ENCODE assay signal across 2 cellular contexts in genomic region chr16:69057400-69058378, GRCh38.
A peak's percentile ranks its signal among the peaks of the same experiment; 100 is the strongest.
TF ChIP-seq lines count a peak whose summit lies in the region.

No MANE protein-coding gene starts in this region.

TF ChIP-seq in liver, 16 proteins besides CTCF, POLR2A, EP300 and RAD21 (continued from another document):
- TF ChIP-seq, protein P1, sequence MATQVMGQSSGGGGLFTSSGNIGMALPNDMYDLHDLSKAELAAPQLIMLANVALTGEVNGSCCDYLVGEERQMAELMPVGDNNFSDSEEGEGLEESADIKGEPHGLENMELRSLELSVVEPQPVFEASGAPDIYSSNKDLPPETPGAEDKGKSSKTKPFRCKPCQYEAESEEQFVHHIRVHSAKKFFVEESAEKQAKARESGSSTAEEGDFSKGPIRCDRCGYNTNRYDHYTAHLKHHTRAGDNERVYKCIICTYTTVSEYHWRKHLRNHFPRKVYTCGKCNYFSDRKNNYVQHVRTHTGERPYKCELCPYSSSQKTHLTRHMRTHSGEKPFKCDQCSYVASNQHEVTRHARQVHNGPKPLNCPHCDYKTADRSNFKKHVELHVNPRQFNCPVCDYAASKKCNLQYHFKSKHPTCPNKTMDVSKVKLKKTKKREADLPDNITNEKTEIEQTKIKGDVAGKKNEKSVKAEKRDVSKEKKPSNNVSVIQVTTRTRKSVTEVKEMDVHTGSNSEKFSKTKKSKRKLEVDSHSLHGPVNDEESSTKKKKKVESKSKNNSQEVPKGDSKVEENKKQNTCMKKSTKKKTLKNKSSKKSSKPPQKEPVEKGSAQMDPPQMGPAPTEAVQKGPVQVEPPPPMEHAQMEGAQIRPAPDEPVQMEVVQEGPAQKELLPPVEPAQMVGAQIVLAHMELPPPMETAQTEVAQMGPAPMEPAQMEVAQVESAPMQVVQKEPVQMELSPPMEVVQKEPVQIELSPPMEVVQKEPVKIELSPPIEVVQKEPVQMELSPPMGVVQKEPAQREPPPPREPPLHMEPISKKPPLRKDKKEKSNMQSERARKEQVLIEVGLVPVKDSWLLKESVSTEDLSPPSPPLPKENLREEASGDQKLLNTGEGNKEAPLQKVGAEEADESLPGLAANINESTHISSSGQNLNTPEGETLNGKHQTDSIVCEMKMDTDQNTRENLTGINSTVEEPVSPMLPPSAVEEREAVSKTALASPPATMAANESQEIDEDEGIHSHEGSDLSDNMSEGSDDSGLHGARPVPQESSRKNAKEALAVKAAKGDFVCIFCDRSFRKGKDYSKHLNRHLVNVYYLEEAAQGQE (IDR thresholded peaks at IDR 0.05), result peak; percentile 21
- TF ChIP-seq HNF4A (conservative IDR thresholded peaks at IDR 0.05) (peak in 1 of 2 donors; percentile 53), RXRA (IDR thresholded peaks at IDR 0.05) (peak in 1 of 2 donors; percentile 54)
- TF ChIP-seq, protein P2, sequence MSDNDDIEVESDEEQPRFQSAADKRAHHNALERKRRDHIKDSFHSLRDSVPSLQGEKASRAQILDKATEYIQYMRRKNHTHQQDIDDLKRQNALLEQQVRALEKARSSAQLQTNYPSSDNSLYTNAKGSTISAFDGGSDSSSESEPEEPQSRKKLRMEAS (IDR thresholded peaks at IDR 0.05), result peak; percentile 35

TF ChIP-seq in HepG2, 621 proteins besides CTCF, POLR2A, EP300 and RAD21 (continued from another document):
- no peak for TF ChIP-seq ZSCAN5A (CRISPR knock-in tag; IDR thresholded peaks at IDR 0.05; ENCODE audit: borderline replicate concordance)
- TF ChIP-seq MED13 (CRISPR knock-in tag; IDR thresholded peaks at IDR 0.05), result no peak
- TF ChIP-seq FOXK2 (IDR thresholded peaks at IDR 0.05), result no peak
- no peak for TF ChIP-seq MEIS1 (CRISPR knock-in tag; IDR thresholded peaks at IDR 0.05; ENCODE audit: borderline replicate concordance)
- TF ChIP-seq, protein P3, sequence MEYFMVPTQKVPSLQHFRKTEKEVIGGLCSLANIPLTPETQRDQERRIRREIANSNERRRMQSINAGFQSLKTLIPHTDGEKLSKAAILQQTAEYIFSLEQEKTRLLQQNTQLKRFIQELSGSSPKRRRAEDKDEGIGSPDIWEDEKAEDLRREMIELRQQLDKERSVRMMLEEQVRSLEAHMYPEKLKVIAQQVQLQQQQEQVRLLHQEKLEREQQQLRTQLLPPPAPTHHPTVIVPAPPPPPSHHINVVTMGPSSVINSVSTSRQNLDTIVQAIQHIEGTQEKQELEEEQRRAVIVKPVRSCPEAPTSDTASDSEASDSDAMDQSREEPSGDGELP (IDR thresholded peaks at IDR 0.05; ENCODE audit: borderline replicate concordance, low read depth), result no peak
- TF ChIP-seq PBX3 (CRISPR knock-in tag; IDR thresholded peaks at IDR 0.05; ENCODE audit: borderline replicate concordance), result no peak
- no peak for TF ChIP-seq ZNF564 (CRISPR knock-in tag; IDR thresholded peaks at IDR 0.05)
- no peak for TF ChIP-seq ZNF354B (CRISPR knock-in tag; IDR thresholded peaks at IDR 0.05)
- TF ChIP-seq SMARCC2 (IDR thresholded peaks at IDR 0.05), result no peak
- TF ChIP-seq, protein P4, sequence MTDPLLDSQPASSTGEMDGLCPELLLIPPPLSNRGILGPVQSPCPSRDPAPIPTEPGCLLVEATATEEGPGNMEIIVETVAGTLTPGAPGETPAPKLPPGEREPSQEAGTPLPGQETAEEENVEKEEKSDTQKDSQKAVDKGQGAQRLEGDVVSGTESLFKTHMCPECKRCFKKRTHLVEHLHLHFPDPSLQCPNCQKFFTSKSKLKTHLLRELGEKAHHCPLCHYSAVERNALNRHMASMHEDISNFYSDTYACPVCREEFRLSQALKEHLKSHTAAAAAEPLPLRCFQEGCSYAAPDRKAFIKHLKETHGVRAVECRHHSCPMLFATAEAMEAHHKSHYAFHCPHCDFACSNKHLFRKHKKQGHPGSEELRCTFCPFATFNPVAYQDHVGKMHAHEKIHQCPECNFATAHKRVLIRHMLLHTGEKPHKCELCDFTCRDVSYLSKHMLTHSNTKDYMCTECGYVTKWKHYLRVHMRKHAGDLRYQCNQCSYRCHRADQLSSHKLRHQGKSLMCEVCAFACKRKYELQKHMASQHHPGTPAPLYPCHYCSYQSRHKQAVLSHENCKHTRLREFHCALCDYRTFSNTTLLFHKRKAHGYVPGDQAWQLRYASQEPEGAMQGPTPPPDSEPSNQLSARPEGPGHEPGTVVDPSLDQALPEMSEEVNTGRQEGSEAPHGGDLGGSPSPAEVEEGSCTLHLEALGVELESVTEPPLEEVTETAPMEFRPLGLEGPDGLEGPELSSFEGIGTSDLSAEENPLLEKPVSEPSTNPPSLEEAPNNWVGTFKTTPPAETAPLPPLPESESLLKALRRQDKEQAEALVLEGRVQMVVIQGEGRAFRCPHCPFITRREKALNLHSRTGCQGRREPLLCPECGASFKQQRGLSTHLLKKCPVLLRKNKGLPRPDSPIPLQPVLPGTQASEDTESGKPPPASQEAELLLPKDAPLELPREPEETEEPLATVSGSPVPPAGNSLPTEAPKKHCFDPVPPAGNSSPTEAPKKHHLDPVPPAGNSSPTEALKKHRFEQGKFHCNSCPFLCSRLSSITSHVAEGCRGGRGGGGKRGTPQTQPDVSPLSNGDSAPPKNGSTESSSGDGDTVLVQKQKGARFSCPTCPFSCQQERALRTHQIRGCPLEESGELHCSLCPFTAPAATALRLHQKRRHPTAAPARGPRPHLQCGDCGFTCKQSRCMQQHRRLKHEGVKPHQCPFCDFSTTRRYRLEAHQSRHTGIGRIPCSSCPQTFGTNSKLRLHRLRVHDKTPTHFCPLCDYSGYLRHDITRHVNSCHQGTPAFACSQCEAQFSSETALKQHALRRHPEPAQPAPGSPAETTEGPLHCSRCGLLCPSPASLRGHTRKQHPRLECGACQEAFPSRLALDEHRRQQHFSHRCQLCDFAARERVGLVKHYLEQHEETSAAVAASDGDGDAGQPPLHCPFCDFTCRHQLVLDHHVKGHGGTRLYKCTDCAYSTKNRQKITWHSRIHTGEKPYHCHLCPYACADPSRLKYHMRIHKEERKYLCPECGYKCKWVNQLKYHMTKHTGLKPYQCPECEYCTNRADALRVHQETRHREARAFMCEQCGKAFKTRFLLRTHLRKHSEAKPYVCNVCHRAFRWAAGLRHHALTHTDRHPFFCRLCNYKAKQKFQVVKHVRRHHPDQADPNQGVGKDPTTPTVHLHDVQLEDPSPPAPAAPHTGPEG (CRISPR knock-in tag; IDR thresholded peaks at IDR 0.05), result no peak
- TF ChIP-seq ZNF337 (CRISPR knock-in tag; IDR thresholded peaks at IDR 0.05; ENCODE audit: borderline replicate concordance, low read depth), result no peak
- TF ChIP-seq ZNF567 (CRISPR knock-in tag; IDR thresholded peaks at IDR 0.05; ENCODE audit: borderline replicate concordance), result no peak
- TF ChIP-seq ZNF550 (CRISPR knock-in tag; IDR thresholded peaks at IDR 0.05; ENCODE audit: borderline replicate concordance), result no peak
- TF ChIP-seq ZNF792 (CRISPR knock-in tag; IDR thresholded peaks at IDR 0.05), result no peak
- no peak for TF ChIP-seq MXI1 (IDR thresholded peaks at IDR 0.05; ENCODE audit: borderline replicate concordance, low read depth, low read length)
- no peak for TF ChIP-seq AGO1 (IDR thresholded peaks at IDR 0.05; ENCODE audit: low read depth, low read length, poor library complexity, severe bottlenecking)
- no peak for TF ChIP-seq TCF7 (IDR thresholded peaks at IDR 0.05; ENCODE audit: low read depth)
- TF ChIP-seq RCOR2 (CRISPR knock-in tag; IDR thresholded peaks at IDR 0.05), result no peak
TF ChIP-seq in HepG2: peak in this region for 0.
